9 cellular contexts compared by ENCODE assay signal in genomic region chr1:41341756-41342562, GRCh38. TPM values are rescaled to one million over a fixed set of nuclear protein-coding genes. Genes with fewer than 3 reads are reported as not detected.
DNase-seq lines count a peak whose midpoint lies in the region; ATAC-seq and TF ChIP-seq lines count a peak whose summit lies in the region.
"Had no signal": no experiment of that assay in that cellular context is flagged by ENCODE, and none has a peak within 500 bp of the region (broad histone marks: within the 10 kb centered on the region; RNA-seq: fewer than 3 reads in every experiment).

No MANE protein-coding gene starts in this region.

- H3K27ac ChIP-seq in right atrium auricular region (peak overlapping the region; percentile 2 to 19), suprapubic skin (peak overlapping the region; percentile 51)

- no peak for TF ChIP-seq POLR2A in suprapubic skin (IDR thresholded peaks at IDR 0.05)

- no peak for ATAC-seq in HG03108 (IDR thresholded peaks at IDR 0.05; ENCODE audit: unreplicated experiment)
- ATAC-seq: activated T-cell treated with anti-CD3 and anti-CD28 coated beads, Interleukin-2, amount 50 U/mL, for 72 hours had no signal

- no peak for TF ChIP-seq EP300 in suprapubic skin (IDR thresholded peaks at IDR 0.05)

- H3K9me3 ChIP-seq in NT2/D1 (ENCODE audit: insufficient read depth, low read length) (peaks cover 18% of the 10 kb centered on the region), right atrium auricular region (peaks cover 0 to 14% of the 10 kb centered on the region in 2 donors), suprapubic skin (peaks cover 5% of the 10 kb centered on the region)

- DNase-seq in activated CD8-positive, alpha-beta memory T cell treated with anti-CD3 and anti-CD28 coated beads for 24 hours = peak; percentile 46
- no peak for DNase-seq in activated CD8-positive, alpha-beta memory T cell treated with anti-CD3 and anti-CD28 coated beads, Interleukin-2, amount 50 U/mL, for 4 hours
- DNase-seq in NT2/D1 (ENCODE audit: low read depth, low spot score) (peak; percentile 49), right atrium auricular region (ENCODE audit: low spot score) (no peak), suprapubic skin (ENCODE audit: low spot score in 2 of 2) (peak; percentile 51 to 77), NCI-H226 (no peak)
- no peak for DNase-seq in activated naive CD4-positive, alpha-beta T cell treated with Interleukin-2 at 50 U/mL for 16 hours
- DNase-seq: activated T-cell treated with anti-CD3 and anti-CD28 coated beads, Interleukin-2, amount 50 U/mL, for 72 hours had no signal

- 52% methylated on average over 4 of the region's 15 CpGs for WGBS in suprapubic skin

- no peak overlapping the region for H3K9ac ChIP-seq in NT2/D1 (ENCODE audit: insufficient read length, low read depth)

- TF ChIP-seq CTCF in right atrium auricular region (IDR thresholded peaks at IDR 0.05) = no peak
- TF ChIP-seq CTCF in suprapubic skin (IDR thresholded peaks at IDR 0.05) = no peak

- H3K27me3 ChIP-seq in NT2/D1 (ENCODE audit: insufficient read depth, insufficient read length) (peaks cover 100% of the 10 kb centered on the region), right atrium auricular region (no peaks in the 10 kb centered on the region), suprapubic skin (no peaks in the 10 kb centered on the region)

- peaks cover 12% of the 10 kb centered on the region for H3K4me1 ChIP-seq in NT2/D1 (ENCODE audit: insufficient read depth, insufficient read length)
- peaks cover 0 to 6% of the 10 kb centered on the region in 2 donors for H3K4me1 ChIP-seq in right atrium auricular region
- peaks cover 9% of the 10 kb centered on the region for H3K4me1 ChIP-seq in suprapubic skin

- no peaks in the 10 kb centered on the region for H3K36me3 ChIP-seq in NT2/D1 (ENCODE audit: insufficient read depth, insufficient read length, low read length)
- no peaks in the 10 kb centered on the region for H3K36me3 ChIP-seq in right atrium auricular region
- no peaks in the 10 kb centered on the region for H3K36me3 ChIP-seq in suprapubic skin

- H3K4me3 ChIP-seq in NT2/D1 (ENCODE audit: insufficient read length, low read depth) (no peak overlapping the region), right atrium auricular region (no peak overlapping the region), suprapubic skin (peak overlapping the region; percentile 24)

RNA-seq across cellular contexts. Expression of gene FOXO6, which starts 19.3 kb away (rescaled TPM):
- total RNA-seq in right atrium auricular region (1 to 10 TPM; 1.4 to 1.9 TPM), suprapubic skin (1 to 10 TPM; 1.4 to 2.8 (median 1.6) TPM)

Comparison
In these comparisons a context has a peak if more than half of its experiments do, and no peak if none do; other contexts are left out.
1. DNase-seq: peak in activated CD8-positive, alpha-beta memory T cell treated with anti-CD3 and anti-CD28 coated beads for 24 hours (single experiment), NT2/D1 (single experiment) and suprapubic skin (2 of 2); none in activated CD8-positive, alpha-beta memory T cell treated with anti-CD3 and anti-CD28 coated beads, Interleukin-2, amount 50 U/mL, for 4 hours (single experiment), right atrium auricular region (single experiment), activated naive CD4-positive, alpha-beta T cell treated with Interleukin-2 at 50 U/mL for 16 hours (single experiment) and NCI-H226 (single experiment).